Comparison of ENCODE assay signal across 1 cellular context in genomic region chr19:33373701-33374405, GRCh38.
A peak's percentile ranks its signal among the peaks of the same experiment; 100 is the strongest.
TF ChIP-seq lines count a peak whose summit lies in the region.

CEBPG (plus strand) TSS chr19:33373709; CDS start chr19:33379240, 5,531 bp downstream.

TF ChIP-seq in HepG2, 621 proteins besides CTCF, POLR2A, EP300 and RAD21 (continued from another document and continues in another):
- 0 out of 2 replicates have a peak, but pooled peaks have one; percentile 53 for TF ChIP-seq PREB (CRISPR knock-in tag; IDR thresholded peaks at IDR 0.05)
- peak; percentile 84 for TF ChIP-seq AGO2 (optimal IDR thresholded peaks at IDR 0.05; ENCODE audit: low read depth, low read length)
- no peak for TF ChIP-seq ZMAT5 (CRISPR knock-in tag; IDR thresholded peaks at IDR 0.05; ENCODE audit: borderline replicate concordance, low read depth)
- peak in 1 of 2 experiments; percentile 17; a peak in 2 of 4 replicates for TF ChIP-seq HMGXB4 (CRISPR knock-in tag; IDR thresholded peaks at IDR 0.05; ENCODE audit: borderline replicate concordance in 1 of 2, low read depth in 1 of 2)
- TF ChIP-seq HNRNPLL (IDR thresholded peaks at IDR 0.05; ENCODE audit: low read depth, low read length, poor library complexity, severe bottlenecking), result peak; percentile 97
- peak; percentile 93 for TF ChIP-seq CEBPB (IDR thresholded peaks at IDR 0.05; ENCODE audit: borderline replicate concordance, low read depth, low read length)
- TF ChIP-seq TAF1 (CRISPR knock-in tag; IDR thresholded peaks at IDR 0.05), result peak; percentile 42; the same call in 1 of the 2 replicates
- TF ChIP-seq SALL1 (CRISPR knock-in tag; IDR thresholded peaks at IDR 0.05), result peak; percentile 14; the same call in 1 of the 2 replicates
- TF ChIP-seq MLXIP (CRISPR knock-in tag; IDR thresholded peaks at IDR 0.05; ENCODE audit: borderline replicate concordance), result 0 out of 2 replicates have a peak, but pooled peaks have one; percentile 21
- no peak for TF ChIP-seq PITX1 (CRISPR knock-in tag; IDR thresholded peaks at IDR 0.05)
- TF ChIP-seq, protein P1, sequence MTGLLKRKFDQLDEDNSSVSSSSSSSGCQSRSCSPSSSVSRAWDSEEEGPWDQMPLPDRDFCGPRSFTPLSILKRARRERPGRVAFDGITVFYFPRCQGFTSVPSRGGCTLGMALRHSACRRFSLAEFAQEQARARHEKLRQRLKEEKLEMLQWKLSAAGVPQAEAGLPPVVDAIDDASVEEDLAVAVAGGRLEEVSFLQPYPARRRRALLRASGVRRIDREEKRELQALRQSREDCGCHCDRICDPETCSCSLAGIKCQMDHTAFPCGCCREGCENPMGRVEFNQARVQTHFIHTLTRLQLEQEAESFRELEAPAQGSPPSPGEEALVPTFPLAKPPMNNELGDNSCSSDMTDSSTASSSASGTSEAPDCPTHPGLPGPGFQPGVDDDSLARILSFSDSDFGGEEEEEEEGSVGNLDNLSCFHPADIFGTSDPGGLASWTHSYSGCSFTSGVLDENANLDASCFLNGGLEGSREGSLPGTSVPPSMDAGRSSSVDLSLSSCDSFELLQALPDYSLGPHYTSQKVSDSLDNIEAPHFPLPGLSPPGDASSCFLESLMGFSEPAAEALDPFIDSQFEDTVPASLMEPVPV (CRISPR knock-in tag; IDR thresholded peaks at IDR 0.05), result 0 out of 2 replicates have a peak, but pooled peaks have one; percentile 61
- no peak for TF ChIP-seq ATF5 (CRISPR knock-in tag; IDR thresholded peaks at IDR 0.05; ENCODE audit: low read depth)
- TF ChIP-seq, protein P2, sequence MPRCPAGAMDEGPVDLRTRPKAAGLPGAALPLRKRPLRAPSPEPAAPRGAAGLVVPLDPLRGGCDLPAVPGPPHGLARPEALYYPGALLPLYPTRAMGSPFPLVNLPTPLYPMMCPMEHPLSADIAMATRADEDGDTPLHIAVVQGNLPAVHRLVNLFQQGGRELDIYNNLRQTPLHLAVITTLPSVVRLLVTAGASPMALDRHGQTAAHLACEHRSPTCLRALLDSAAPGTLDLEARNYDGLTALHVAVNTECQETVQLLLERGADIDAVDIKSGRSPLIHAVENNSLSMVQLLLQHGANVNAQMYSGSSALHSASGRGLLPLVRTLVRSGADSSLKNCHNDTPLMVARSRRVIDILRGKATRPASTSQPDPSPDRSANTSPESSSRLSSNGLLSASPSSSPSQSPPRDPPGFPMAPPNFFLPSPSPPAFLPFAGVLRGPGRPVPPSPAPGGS (CRISPR knock-in tag; IDR thresholded peaks at IDR 0.05), result peak; percentile 90; the same call in 1 of the 2 replicates
- TF ChIP-seq, protein P3, sequence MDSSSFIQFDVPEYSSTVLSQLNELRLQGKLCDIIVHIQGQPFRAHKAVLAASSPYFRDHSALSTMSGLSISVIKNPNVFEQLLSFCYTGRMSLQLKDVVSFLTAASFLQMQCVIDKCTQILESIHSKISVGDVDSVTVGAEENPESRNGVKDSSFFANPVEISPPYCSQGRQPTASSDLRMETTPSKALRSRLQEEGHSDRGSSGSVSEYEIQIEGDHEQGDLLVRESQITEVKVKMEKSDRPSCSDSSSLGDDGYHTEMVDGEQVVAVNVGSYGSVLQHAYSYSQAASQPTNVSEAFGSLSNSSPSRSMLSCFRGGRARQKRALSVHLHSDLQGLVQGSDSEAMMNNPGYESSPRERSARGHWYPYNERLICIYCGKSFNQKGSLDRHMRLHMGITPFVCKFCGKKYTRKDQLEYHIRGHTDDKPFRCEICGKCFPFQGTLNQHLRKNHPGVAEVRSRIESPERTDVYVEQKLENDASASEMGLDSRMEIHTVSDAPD (CRISPR knock-in tag; IDR thresholded peaks at IDR 0.05), result no peak
- no peak for TF ChIP-seq THAP7 (CRISPR knock-in tag; IDR thresholded peaks at IDR 0.05)
- TF ChIP-seq ONECUT2 (CRISPR knock-in tag; IDR thresholded peaks at IDR 0.05), result no peak
- TF ChIP-seq ZNF629 (CRISPR knock-in tag; conservative IDR thresholded peaks at IDR 0.05), result no peak
- TF ChIP-seq TMF1 (CRISPR knock-in tag; IDR thresholded peaks at IDR 0.05; ENCODE audit: low read depth), result no peak; the same call in 1 of the 2 replicates
- TF ChIP-seq ZFP90 (CRISPR knock-in tag; IDR thresholded peaks at IDR 0.05; ENCODE audit: borderline replicate concordance), result peak; percentile 39; the same call in 1 of the 2 replicates
- TF ChIP-seq HIC2 (CRISPR knock-in tag; IDR thresholded peaks at IDR 0.05; ENCODE audit: low read depth), result no peak; the same call in 1 of the 2 replicates
- no peak for TF ChIP-seq CC2D1A (CRISPR knock-in tag; IDR thresholded peaks at IDR 0.05)
- peak; percentile 29; the same call in 1 of the 2 replicates for TF ChIP-seq ZNF343 (CRISPR knock-in tag; IDR thresholded peaks at IDR 0.05)
- TF ChIP-seq ZFP82 (CRISPR knock-in tag; IDR thresholded peaks at IDR 0.05; ENCODE audit: borderline replicate concordance), result no peak
- TF ChIP-seq NKX3-1 (CRISPR knock-in tag; IDR thresholded peaks at IDR 0.05), result peak; percentile 48; the same call in 1 of the 2 replicates
- peak; percentile 94; the same call in 1 of the 2 replicates for TF ChIP-seq DDIT3 (CRISPR knock-in tag; IDR thresholded peaks at IDR 0.05)
- TF ChIP-seq, protein P4, sequence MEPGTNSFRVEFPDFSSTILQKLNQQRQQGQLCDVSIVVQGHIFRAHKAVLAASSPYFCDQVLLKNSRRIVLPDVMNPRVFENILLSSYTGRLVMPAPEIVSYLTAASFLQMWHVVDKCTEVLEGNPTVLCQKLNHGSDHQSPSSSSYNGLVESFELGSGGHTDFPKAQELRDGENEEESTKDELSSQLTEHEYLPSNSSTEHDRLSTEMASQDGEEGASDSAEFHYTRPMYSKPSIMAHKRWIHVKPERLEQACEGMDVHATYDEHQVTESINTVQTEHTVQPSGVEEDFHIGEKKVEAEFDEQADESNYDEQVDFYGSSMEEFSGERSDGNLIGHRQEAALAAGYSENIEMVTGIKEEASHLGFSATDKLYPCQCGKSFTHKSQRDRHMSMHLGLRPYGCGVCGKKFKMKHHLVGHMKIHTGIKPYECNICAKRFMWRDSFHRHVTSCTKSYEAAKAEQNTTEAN (CRISPR knock-in tag; conservative IDR thresholded peaks at IDR 0.05), result 0 out of 2 replicates have a peak, but pooled peaks have one; percentile 34
- TF ChIP-seq ZNF784 (CRISPR knock-in tag; IDR thresholded peaks at IDR 0.05; ENCODE audit: borderline replicate concordance), result peak; percentile 71; the same call in 1 of the 2 replicates
- TF ChIP-seq, protein P5, sequence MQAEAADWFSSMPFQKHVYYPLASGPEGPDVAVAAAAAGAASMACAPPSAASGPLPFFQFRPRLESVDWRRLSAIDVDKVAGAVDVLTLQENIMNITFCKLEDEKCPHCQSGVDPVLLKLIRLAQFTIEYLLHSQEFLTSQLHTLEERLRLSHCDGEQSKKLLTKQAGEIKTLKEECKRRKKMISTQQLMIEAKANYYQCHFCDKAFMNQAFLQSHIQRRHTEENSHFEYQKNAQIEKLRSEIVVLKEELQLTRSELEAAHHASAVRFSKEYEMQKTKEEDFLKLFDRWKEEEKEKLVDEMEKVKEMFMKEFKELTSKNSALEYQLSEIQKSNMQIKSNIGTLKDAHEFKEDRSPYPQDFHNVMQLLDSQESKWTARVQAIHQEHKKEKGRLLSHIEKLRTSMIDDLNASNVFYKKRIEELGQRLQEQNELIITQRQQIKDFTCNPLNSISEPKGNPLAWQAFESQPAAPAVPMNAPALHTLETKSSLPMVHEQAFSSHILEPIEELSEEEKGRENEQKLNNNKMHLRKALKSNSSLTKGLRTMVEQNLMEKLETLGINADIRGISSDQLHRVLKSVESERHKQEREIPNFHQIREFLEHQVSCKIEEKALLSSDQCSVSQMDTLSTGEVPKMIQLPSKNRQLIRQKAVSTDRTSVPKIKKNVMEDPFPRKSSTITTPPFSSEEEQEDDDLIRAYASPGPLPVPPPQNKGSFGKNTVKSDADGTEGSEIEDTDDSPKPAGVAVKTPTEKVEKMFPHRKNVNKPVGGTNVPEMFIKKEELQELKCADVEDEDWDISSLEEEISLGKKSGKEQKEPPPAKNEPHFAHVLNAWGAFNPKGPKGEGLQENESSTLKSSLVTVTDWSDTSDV (CRISPR knock-in tag; IDR thresholded peaks at IDR 0.05), result no peak
- TF ChIP-seq GMEB1 (CRISPR knock-in tag; IDR thresholded peaks at IDR 0.05; ENCODE audit: borderline replicate concordance), result no peak
